ENCODE assay signal across 29 cellular contexts in the genomic region with DNA sequence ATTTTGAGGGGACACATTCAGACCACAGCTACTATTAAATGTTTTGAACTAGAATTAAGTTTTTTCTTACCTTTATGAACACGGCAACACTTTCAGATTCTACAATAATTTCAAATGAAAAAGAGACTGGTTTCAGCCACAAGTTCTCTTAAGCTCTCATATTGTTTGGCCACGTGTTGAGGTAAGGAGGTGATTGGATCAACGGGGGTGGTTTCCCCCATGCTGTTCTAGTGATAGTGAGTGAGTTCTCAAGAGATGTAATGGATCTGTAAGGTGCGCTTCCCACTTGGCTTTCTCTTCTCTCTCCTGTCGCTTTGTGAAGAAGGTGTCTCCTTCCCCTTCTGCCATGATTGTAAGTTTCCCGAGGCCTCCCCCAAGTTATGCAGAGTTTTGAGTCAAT.
"Had no signal": no experiment of that assay in that cellular context is flagged by ENCODE, and none has a peak within 500 bp of the region (broad histone marks: within the 10 kb centered on the region; RNA-seq: fewer than 3 reads in every experiment).

No MANE protein-coding gene starts in this region.

- H3K27me3 ChIP-seq: adrenal gland, body of pancreas, brain microvascular endothelial cell, breast epithelium had no signal

- H3K4me3 Mint-ChIP-seq: activated B cell treated with CpG ODN at 0.5 μM for 24 hours; activated CD4-positive, alpha-beta memory T cell treated with anti-CD3 and anti-CD28 coated beads for 36 hours; activated CD4-positive, alpha-beta T cell treated with anti-CD3 and anti-CD28 coated beads, Interleukin-2, amount 10 ng/mL, durations not matched to agents 24 days and 14 days; activated naive CD4-positive, alpha-beta T cell treated with anti-CD3 and anti-CD28 coated beads for 36 hours; activated naive CD8-positive, alpha-beta T cell treated with anti-CD3 and anti-CD28 coated beads for 36 hours; activated T-cell treated with anti-CD3 and anti-CD28 coated beads, Interleukin-2, amount 50 U/mL, for 24 hours; activated T-cell treated with anti-CD3 and anti-CD28 coated beads, Interleukin-2, amount 50 U/mL, for 72 hours; activated T-helper 1 cell treated with anti-CD3 and anti-CD28 coated beads, Interleukin-12 subunit alpha, Interleukin-12 subunit beta, Interleukin-2, Interleukin-4 antibody, amounts not matched to agents 30 ng/mL and 10 ng/mL and 1 ng/mL, durations not matched to agents 14 hours and 24 hours and 36 hours; activated T-helper 17 cell treated with anti-CD3 and anti-CD28 coated beads, Interleukin-2, amount 50 U/mL, for 72 hours; T-helper 1 cell treated with Interleukin-12 subunit alpha and Interleukin-12 subunit beta and Interleukin-4 antibody, amounts not matched to agents 30 μg/mL and 1 μg/mL, for 36 hours; T-helper 2 cell treated with Interferon-gamma antibody and Interleukin-4, amounts not matched to agents 5 μg/mL and 100 μg/mL, for 36 hours had no signal

- H3K27me3 Mint-ChIP-seq: activated CD4-positive, alpha-beta memory T cell treated with anti-CD3 and anti-CD28 coated beads for 36 hours; activated naive CD8-positive, alpha-beta T cell treated with anti-CD3 and anti-CD28 coated beads for 36 hours; activated T-cell treated with anti-CD3 and anti-CD28 coated beads, Interleukin-2, amount 50 U/mL, for 24 hours; activated T-helper 17 cell treated with anti-CD3 and anti-CD28 coated beads, Interleukin-2, amount 50 U/mL, for 72 hours had no signal

- H3K4me1 ChIP-seq: adrenal gland, body of pancreas, breast epithelium had no signal

- H3K4me1 Mint-ChIP-seq: activated T-helper 17 cell treated with anti-CD3 and anti-CD28 coated beads, Interleukin-2, amount 50 U/mL, for 72 hours had no signal

- ATAC-seq: activated T-cell treated with anti-CD3 and anti-CD28 coated beads, Interleukin-2, amount 50 U/mL, for 72 hours; activated T-helper 17 cell treated with anti-CD3 and anti-CD28 coated beads, Interleukin-2, amount 50 U/mL, for 72 hours; body of pancreas had no signal

- DNase-seq: activated B cell treated with CpG ODN at 0.5 μM for 24 hours; activated CD4-positive, alpha-beta memory T cell treated with anti-CD3 and anti-CD28 coated beads for 36 hours; activated CD4-positive, alpha-beta T cell treated with anti-CD3 and anti-CD28 coated beads for 4 hours; activated CD4-positive, alpha-beta T cell treated with anti-CD3 and anti-CD28 coated beads, Interleukin-2, amount 10 ng/mL, durations not matched to agents 24 days and 14 days; activated CD4-positive, alpha-beta T cell treated with anti-CD3 and anti-CD28 coated beads, Interleukin-2, amount 50 U/mL, for 1 hour; activated CD4-positive, alpha-beta T cell treated with anti-CD3 and anti-CD28 coated beads, Interleukin-2, amount 50 U/mL, for 4 hours; activated CD8-positive, alpha-beta memory T cell treated with anti-CD3 and anti-CD28 coated beads, Interleukin-2, amount 50 U/mL, for 4 hours; activated effector memory CD4-positive, alpha-beta T cell treated with anti-CD3 and anti-CD28 coated beads, Interleukin-2, amount 50 U/mL, for 16 hours; activated gamma-delta T cell treated with Interleukin-2 at 50 U/mL for 16 hours; activated naive CD4-positive, alpha-beta T cell; activated naive CD4-positive, alpha-beta T cell treated with anti-CD3 and anti-CD28 coated beads for 36 hours; activated naive CD4-positive, alpha-beta T cell treated with anti-CD3 and anti-CD28 coated beads, Interleukin-2, amount 50 U/mL, for 16 hours; activated naive CD8-positive, alpha-beta T cell treated with anti-CD3 and anti-CD28 coated beads for 36 hours; activated T-cell treated with anti-CD3 and anti-CD28 coated beads, Interleukin-2, amount 50 U/mL, for 24 hours; activated T-cell treated with anti-CD3 and anti-CD28 coated beads, Interleukin-2, amount 50 U/mL, for 72 hours; adrenal gland; amniotic stem cell; aorta; body of pancreas; brain microvascular endothelial cell; central memory CD4-positive, alpha-beta T cell; T-helper 1 cell; T-helper 9 cell had no signal

- H3K36me3 ChIP-seq: adrenal gland, brain microvascular endothelial cell, breast epithelium had no signal

- H3K4me3 ChIP-seq: adrenal gland, body of pancreas, breast epithelium had no signal

- H3K9me3 ChIP-seq: adrenal gland, body of pancreas, breast epithelium had no signal

- H3K27ac ChIP-seq: adrenal gland, body of pancreas, brain microvascular endothelial cell, breast epithelium, VCaP had no signal
